Comparison of ENCODE assay signal across 25 cellular contexts in the genomic region with DNA sequence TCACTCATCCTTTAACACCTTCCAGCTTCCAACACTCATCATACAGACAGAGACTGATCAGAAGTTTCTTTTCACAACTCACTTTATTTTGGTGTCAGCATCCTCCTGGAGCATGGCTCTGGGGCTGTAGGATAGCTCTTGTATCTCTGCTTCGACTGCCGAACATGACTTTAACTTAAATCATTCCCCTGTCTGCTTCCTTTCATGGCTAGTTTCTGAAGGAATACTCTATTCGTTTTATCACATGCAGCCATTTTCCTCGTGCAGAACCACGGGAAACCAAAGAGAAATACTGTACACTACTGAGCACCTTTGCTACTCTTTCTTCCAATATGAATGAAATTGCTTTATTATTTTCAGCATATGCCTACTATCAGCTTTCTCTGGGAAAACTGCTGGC.
"Had no signal": no experiment of that assay in that cellular context is flagged by ENCODE, and none has a peak within 500 bp of the region (broad histone marks: within the 10 kb centered on the region; RNA-seq: fewer than 3 reads in every experiment).

No MANE protein-coding gene starts in this region.

- H3K36me3 ChIP-seq: MG63 had no signal

- DNase-seq: activated CD4-positive, alpha-beta T cell treated with anti-CD3 and anti-CD28 coated beads for 36 hours; activated CD4-positive, alpha-beta T cell treated with anti-CD3 and anti-CD28 coated beads, Interleukin-2, amount 10 ng/mL, durations not matched to agents 7 days and 5 days; activated CD4-positive, alpha-beta T cell treated with anti-CD3 and anti-CD28 coated beads, Interleukin-2, amount 50 U/mL, for 48 hours; activated CD8-positive, alpha-beta memory T cell treated with anti-CD3 and anti-CD28 coated beads for 24 hours; activated CD8-positive, alpha-beta memory T cell treated with anti-CD3 and anti-CD28 coated beads, Interleukin-2, amount 10 ng/mL, durations not matched to agents 7 days and 5 days; activated CD8-positive, alpha-beta memory T cell treated with anti-CD3 and anti-CD28 coated beads, Interleukin-2, amount 50 U/mL, for 48 hours; activated effector memory CD4-positive, alpha-beta T cell treated with Interleukin-2 at 50 U/mL for 16 hours; activated naive CD4-positive, alpha-beta T cell treated with anti-CD3 and anti-CD28 coated beads, Interleukin-2, amount 10 ng/mL, durations not matched to agents 7 days and 5 days; activated naive CD8-positive, alpha-beta T cell treated with anti-CD3 and anti-CD28 coated beads, Interleukin-2, amount 50 U/mL, for 24 hours; activated T-cell treated with anti-CD3 and anti-CD28 coated beads, Interleukin-2, amount 50 U/mL, for 48 hours; anterior cingulate cortex; caudate nucleus; cerebellar nuclear complex; MG63; NCI-H1048; NCI-H1105 treated with DMSO at 0.1 percent for 48 hours; NCI-H1436; NCI-H1694; NCI-H2029; NCI-H345; NCI-H524 treated with DMSO at 0.1 percent for 48 hours; Right ventricle myocardium superior; T1000 had no signal

- FAIRE-seq: bronchial epithelial cell had no signal

- H3K9me3 ChIP-seq: MG63 had no signal

- ATAC-seq: activated CD4-positive, alpha-beta T cell treated with anti-CD3 and anti-CD28 coated beads for 36 hours; activated CD4-positive, CD25-positive, alpha-beta regulatory T cell treated with anti-CD3 and anti-CD28 coated beads, Interleukin-2, amount 50 U/mL, for 24 hours; activated CD8-positive, alpha-beta memory T cell treated with anti-CD3 and anti-CD28 coated beads, Interleukin-2, amount 10 ng/mL, durations not matched to agents 7 days and 5 days; activated naive CD8-positive, alpha-beta T cell treated with anti-CD3 and anti-CD28 coated beads, Interleukin-2, amount 50 U/mL, for 24 hours had no signal

- H3K4me3 ChIP-seq: MG63 had no signal
